In genomic region chr5:41817625-41818301, GRCh38 we compare ENCODE assay signal across 21 cellular contexts.
"Had no signal": no experiment of that assay in that cellular context is flagged by ENCODE, and none has a peak within 500 bp of the region (broad histone marks: within the 10 kb centered on the region; RNA-seq: fewer than 3 reads in every experiment).

No MANE protein-coding gene starts in this region.

- ATAC-seq: activated CD4-positive, alpha-beta T cell treated with anti-CD3 and anti-CD28 coated beads for 36 hours; activated CD8-positive, alpha-beta memory T cell treated with anti-CD3 and anti-CD28 coated beads, Interleukin-2, amount 10 ng/mL, durations not matched to agents 7 days and 5 days; gastroesophageal sphincter; heart left ventricle; right lobe of liver; stimulated activated memory B cell treated with anti-CD40 and anti-IgM and Interleukin-4, amounts not matched to agents 10 μg/mL and 1 μg/mL and 100 μg/mL, for 72 hours; WTC11 had no signal

- H3K4me3 ChIP-seq: cardiac muscle cell, gastroesophageal sphincter, heart left ventricle, ovary, right lobe of liver had no signal

- H3K27me3 Mint-ChIP-seq: activated CD4-positive, alpha-beta memory T cell treated with anti-CD3 and anti-CD28 coated beads for 36 hours; activated CD4-positive, alpha-beta T cell treated with anti-CD3 and anti-CD28 coated beads for 36 hours; activated CD8-positive, alpha-beta memory T cell treated with anti-CD3 and anti-CD28 coated beads, Interleukin-2, amount 10 ng/mL, durations not matched to agents 7 days and 5 days; activated naive CD8-positive, alpha-beta T cell treated with anti-CD3 and anti-CD28 coated beads, Interleukin-2, amount 10 ng/mL, durations not matched to agents 7 days and 5 days; memory B cell; naive B cell; stimulated activated memory B cell treated with anti-CD40 and anti-IgM and Interleukin-4, amounts not matched to agents 10 μg/mL and 1 μg/mL and 100 μg/mL, for 72 hours had no signal

- H3K27ac ChIP-seq: cardiac muscle cell, epithelial cell of prostate, gastroesophageal sphincter, heart left ventricle, ovary, right lobe of liver had no signal

- H3K36me3 ChIP-seq: cardiac muscle cell, gastroesophageal sphincter, heart left ventricle, ovary, right lobe of liver had no signal

- H3K4me3 Mint-ChIP-seq: activated CD4-positive, alpha-beta memory T cell treated with anti-CD3 and anti-CD28 coated beads for 36 hours; activated CD4-positive, alpha-beta T cell treated with anti-CD3 and anti-CD28 coated beads for 36 hours; activated CD8-positive, alpha-beta memory T cell treated with anti-CD3 and anti-CD28 coated beads, Interleukin-2, amount 10 ng/mL, durations not matched to agents 7 days and 5 days; activated naive CD8-positive, alpha-beta T cell treated with anti-CD3 and anti-CD28 coated beads, Interleukin-2, amount 10 ng/mL, durations not matched to agents 7 days and 5 days; endodermal cell; immature natural killer cell; memory B cell; naive B cell; stimulated activated memory B cell treated with anti-CD40 and anti-IgM and Interleukin-4, amounts not matched to agents 10 μg/mL and 1 μg/mL and 100 μg/mL, for 72 hours; T-helper 2 cell treated with Interferon-gamma antibody and Interleukin-4, amounts not matched to agents 5 μg/mL and 100 μg/mL, for 36 hours; WTC11 had no signal

- FAIRE-seq: TTC549 had no signal

- H3K4me1 Mint-ChIP-seq: endodermal cell, WTC11 had no signal

- H3K36me3 Mint-ChIP-seq: WTC11 had no signal

- H3K9me3 ChIP-seq: gastroesophageal sphincter, heart left ventricle, ovary, right lobe of liver had no signal

- H3K4me1 ChIP-seq: gastroesophageal sphincter, right lobe of liver had no signal

- H3K27ac Mint-ChIP-seq: activated CD4-positive, alpha-beta memory T cell treated with anti-CD3 and anti-CD28 coated beads for 36 hours; activated CD4-positive, alpha-beta T cell treated with anti-CD3 and anti-CD28 coated beads for 36 hours; activated CD8-positive, alpha-beta memory T cell treated with anti-CD3 and anti-CD28 coated beads, Interleukin-2, amount 10 ng/mL, durations not matched to agents 7 days and 5 days; activated naive CD8-positive, alpha-beta T cell treated with anti-CD3 and anti-CD28 coated beads, Interleukin-2, amount 10 ng/mL, durations not matched to agents 7 days and 5 days; endodermal cell; memory B cell; stimulated activated memory B cell treated with anti-CD40 and anti-IgM and Interleukin-4, amounts not matched to agents 10 μg/mL and 1 μg/mL and 100 μg/mL, for 72 hours; T-helper 2 cell treated with Interferon-gamma antibody and Interleukin-4, amounts not matched to agents 5 μg/mL and 100 μg/mL, for 36 hours; WTC11 had no signal

- DNase-seq: activated CD4-positive, alpha-beta memory T cell treated with anti-CD3 and anti-CD28 coated beads for 36 hours; activated CD4-positive, alpha-beta T cell treated with anti-CD3 and anti-CD28 coated beads for 36 hours; activated CD8-positive, alpha-beta memory T cell treated with anti-CD3 and anti-CD28 coated beads, Interleukin-2, amount 10 ng/mL, durations not matched to agents 7 days and 5 days; activated naive CD4-positive, alpha-beta T cell; activated naive CD8-positive, alpha-beta T cell treated with anti-CD3 and anti-CD28 coated beads, Interleukin-2, amount 10 ng/mL, durations not matched to agents 7 days and 5 days; amygdala; endodermal cell; heart left ventricle; immature natural killer cell; naive B cell; ovary; right lobe of liver; stimulated activated CD4-positive, alpha-beta T cell treated with anti-CD3 and anti-CD28 coated beads, Interleukin-4, amount 100 ng/mL, for 4 hours had no signal

- H3K9me3 Mint-ChIP-seq: endodermal cell; immature natural killer cell; stimulated activated memory B cell treated with anti-CD40 and anti-IgM and Interleukin-4, amounts not matched to agents 10 μg/mL and 1 μg/mL and 100 μg/mL, for 72 hours had no signal

- H3K27me3 ChIP-seq: cardiac muscle cell, gastroesophageal sphincter, heart left ventricle, ovary had no signal
